12 cellular contexts compared by ENCODE assay signal in the genomic region with DNA sequence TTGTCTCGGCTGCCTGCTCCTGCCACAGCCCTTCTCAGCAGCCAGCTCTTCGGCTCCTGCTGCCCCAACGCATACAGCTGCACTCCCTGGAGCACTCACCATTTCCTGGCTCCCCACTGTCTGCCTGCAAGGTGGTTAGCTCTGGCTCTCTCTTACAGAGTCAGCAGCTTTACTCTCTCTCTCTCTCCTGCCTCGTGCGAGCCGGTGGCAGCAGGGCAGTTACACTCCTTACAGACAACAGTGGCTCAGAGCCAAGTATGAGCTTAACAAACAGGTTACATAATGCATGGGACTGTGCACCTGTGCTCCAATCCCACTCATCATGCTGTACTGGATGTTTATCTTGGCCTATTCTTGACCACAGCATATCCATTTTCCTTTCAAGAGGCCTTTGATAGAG. TPM values are rescaled to one million over a fixed set of nuclear protein-coding genes. Genes with fewer than 3 reads are reported as not detected.
DNase-seq lines count a peak whose midpoint lies in the region; ATAC-seq and TF ChIP-seq lines count a peak whose summit lies in the region.
"Had no signal": no experiment of that assay in that cellular context is flagged by ENCODE, and none has a peak within 500 bp of the region (broad histone marks: within the 10 kb centered on the region; RNA-seq: fewer than 3 reads in every experiment).

No MANE protein-coding gene starts in this region.

- 55% methylated on average over 6 of the region's 6 CpGs for WGBS in right cardiac atrium

- TF ChIP-seq CTCF in Peyer's patch (IDR thresholded peaks at IDR 0.05), result no peak

- H3K9me3 ChIP-seq in right cardiac atrium (ENCODE audit: control insufficient read depth, low read length), result no peaks in the 10 kb centered on the region
- no peaks in the 10 kb centered on the region for H3K9me3 ChIP-seq in Peyer's patch
- H3K9me3 ChIP-seq: psoas muscle had no signal

- H3K27ac ChIP-seq in right cardiac atrium (ENCODE audit: low read length), result no peak overlapping the region
- H3K27ac ChIP-seq in Peyer's patch, result no peak overlapping the region
- H3K27ac ChIP-seq: psoas muscle had no signal

- no peaks in the 10 kb centered on the region for H3K27me3 ChIP-seq in right cardiac atrium (ENCODE audit: control insufficient read depth, insufficient read depth)
- no peaks in the 10 kb centered on the region for H3K27me3 ChIP-seq in Peyer's patch

- intact Hi-C loops in right cardiac atrium (cut with DNase I), result no loop called here

- no peak for ATAC-seq in right cardiac atrium
- no peak for ATAC-seq in GM18858 (IDR thresholded peaks at IDR 0.05; ENCODE audit: unreplicated experiment)
- ATAC-seq: CD8-positive, alpha-beta T cell; psoas muscle had no signal

- no peaks in the 10 kb centered on the region for H3K4me1 ChIP-seq in right cardiac atrium (ENCODE audit: control insufficient read depth, insufficient read depth, low read length)
- H3K4me1 ChIP-seq in Peyer's patch, result no peaks in the 10 kb centered on the region
- H3K4me1 ChIP-seq: psoas muscle had no signal

- no peak for TF ChIP-seq POLR2A in Peyer's patch (IDR thresholded peaks at IDR 0.05)

- H3K4me3 ChIP-seq in right cardiac atrium (ENCODE audit: low read length) (no peak overlapping the region), Peyer's patch (no peak overlapping the region)
- H3K4me3 ChIP-seq: psoas muscle had no signal

- no peaks in the 10 kb centered on the region for H3K36me3 ChIP-seq in Peyer's patch

- peak; percentile 99 for DNase-seq in DMS79 (lab: John Stamatoyannopoulos, UW)
- DNase-seq in NCI-H1930 (lab: John Stamatoyannopoulos, UW), result peak; percentile 27 to 48
- peak; percentile 21 for DNase-seq in SK-N-DZ (ENCODE audit: low spot score)
- DNase-seq in lung microvascular endothelial cell (ENCODE audit: low read depth in 2 of 2), result peak; percentile 66 to 68
- no peak for DNase-seq in right cardiac atrium
- no peak for DNase-seq in Peyer's patch
- DNase-seq in mesenteric fat pad (ENCODE audit: low spot score), result no peak
- DNase-seq: CD8-positive, alpha-beta T cell; immature natural killer cell; psoas muscle; T-helper 1 cell had no signal

RNA-seq across cellular contexts. Expression of a gene that starts 47.4 kb away (rescaled TPM):
- polyA plus RNA-seq in SK-N-DZ (2014; cell fraction: cytosol; rRNA removed), result 44.5 and 60.7 TPM in 2 replicates
- polyA plus RNA-seq in SK-N-DZ (2014; cell fraction: nucleus; rRNA removed), result 72.3 and 80.9 TPM in 2 replicates
- 44.2 and 63.3 TPM in 2 replicates for total RNA-seq in lung microvascular endothelial cell
- 10 to 100 TPM; 54.7 to 72.1 (median 57.7) TPM for total RNA-seq in right cardiac atrium
- polyA plus RNA-seq in right cardiac atrium, result 13.1 TPM
- 10 to 100 TPM; 22.9 to 58.6 (median 33.4) TPM for total RNA-seq in Peyer's patch
- 76.0 TPM for total RNA-seq in mesenteric fat pad

Comparison
In these comparisons a context has a peak if more than half of its experiments do, and no peak if none do; other contexts are left out.
1. DNase-seq: peak in DMS79 (single experiment), NCI-H1930 (2 of 2), SK-N-DZ (single experiment) and lung microvascular endothelial cell (2 of 2); none in right cardiac atrium (0 of 3), Peyer's patch (0 of 3) and mesenteric fat pad (single experiment).